ENCODE assay signal across 17 cellular contexts in genomic region chr4:3832536-3833220, GRCh38.
DNase-seq lines count a peak whose midpoint lies in the region; ATAC-seq, FAIRE-seq and TF ChIP-seq lines count a peak whose summit lies in the region.
"Had no signal": no experiment of that assay in that cellular context is flagged by ENCODE, and none has a peak within 500 bp of the region (broad histone marks: within the 10 kb centered on the region; RNA-seq: fewer than 3 reads in every experiment).

No MANE protein-coding gene starts in this region.

- intact Hi-C loops in left cardiac atrium (cut with DNase I) (no loop called here), left ventricle myocardium superior (cut with micrococcal nuclease) (no loop called here), HepG2 (cut with micrococcal nuclease; ENCODE audit: unreplicated experiment) (no loop called here)

- no peak overlapping the region for H2AFZ ChIP-seq in HepG2 (ENCODE audit: low read length)
- H2AFZ ChIP-seq: GM23338 had no signal

- TF ChIP-seq EP300 in HepG2 (IDR thresholded peaks at IDR 0.05; ENCODE audit: low read depth in 2 of 2, low read length in 2 of 2) (no peak), HepG2 (CRISPR knock-in tag; IDR thresholded peaks at IDR 0.05; ENCODE audit: borderline replicate concordance) (no peak)

- H3K36me3 ChIP-seq in HepG2 (replicated peaks in 1 of 2; ENCODE audit: control insufficient read depth in 1 of 2, insufficient read depth in 2 of 2, low read length in 2 of 2), result no peaks in the 10 kb centered on the region

- no peak overlapping the region for H3K9ac ChIP-seq in HepG2 (ENCODE audit: insufficient read depth, low read depth, low read length)

- in situ Hi-C loops in HepG2 (cut with HindIII; ENCODE audit: extremely low pct_ligation_motif_present, low pct_unique_long_range_greater_than_20kb), result no loop called here

- BruUV-seq in HepG2 (replicated peaks; lab: Mats Ljungman, UMichigan), result no TSS peak

- POLR2A ChIA-PET in HepG2 (lab: Yijun Ruan, JAX), result interaction anchor here (1.2 to 6.4 kb wide), 2 partner anchors 9 to 48 kb away, joined by 6 to 88 read pairs; no protein-coding TSS in a partner anchor

- H3K36me3 Mint-ChIP-seq in endothelial cell (ENCODE audit: low read depth, unreplicated experiment), result no peaks in the 10 kb centered on the region
- H3K36me3 Mint-ChIP-seq: IgD-negative memory B cell had no signal

- no peak for TF ChIP-seq CTCF in endothelial cell (IDR thresholded peaks at IDR 0.05; ENCODE audit: unreplicated experiment)
- no peak for TF ChIP-seq CTCF in HepG2 (CRISPR knock-in tag; IDR thresholded peaks at IDR 0.05)

- no peaks in the 10 kb centered on the region for H3K79me2 ChIP-seq in HepG2 (ENCODE audit: insufficient read depth, low read length)

- 96% methylated on average over 9 of the region's 12 CpGs for WGBS in HepG2 (ENCODE audit: low lambda C conversion rate)

- FAIRE-seq in HepG2 (lab: Jason Lieb, UNC), result no peak

- H4K20me1 ChIP-seq in HepG2 (ENCODE audit: insufficient read depth, low read length), result no peaks in the 10 kb centered on the region

- H3K4me3 Mint-ChIP-seq in endothelial cell (ENCODE audit: unreplicated experiment), result peak overlapping the region; percentile 57
- H3K4me3 Mint-ChIP-seq: B cell; CD4-positive, alpha-beta T cell; GM23338; H9; IgD-negative memory B cell had no signal

- H3K27ac Mint-ChIP-seq in endothelial cell (ENCODE audit: unreplicated experiment), result no peak overlapping the region
- H3K27ac Mint-ChIP-seq: B cell; CD4-positive, alpha-beta T cell; GM23338; IgD-negative memory B cell had no signal

- TF ChIP-seq RAD21 in HepG2 (CRISPR knock-in tag; IDR thresholded peaks at IDR 0.05), result no peak

- H3K27me3 ChIP-seq in HepG2 (ENCODE audit: control insufficient read depth in 1 of 2, insufficient read depth in 2 of 2, low read length in 2 of 2), result no peaks in the 10 kb centered on the region

- ATAC-seq in left cardiac atrium (no peak), left ventricle myocardium superior (no peak), HepG2 (no peak), GM19023 (IDR thresholded peaks at IDR 0.05; ENCODE audit: unreplicated experiment) (no peak), HG03139 (IDR thresholded peaks at IDR 0.05; ENCODE audit: unreplicated experiment) (no peak)
- ATAC-seq: GM23338 had no signal

- no peak overlapping the region for H3K4me2 ChIP-seq in HepG2 (ENCODE audit: low read depth, low read length)
- H3K4me2 ChIP-seq: GM23338 had no signal

- peak; percentile 12 for DNase-seq in left cardiac atrium
- no peak for DNase-seq in left ventricle myocardium superior
- no peak for DNase-seq in endothelial cell (ENCODE audit: low spot score)
- DNase-seq in HepG2 (ENCODE audit: low spot score), result no peak
- DNase-seq in putamen (ENCODE audit: low spot score), result peak; percentile 70
- DNase-seq in dermis blood vessel endothelial cell, result no peak
- DNase-seq: ACHN; C1 segment of cervical spinal cord; Calu3; CD4-positive, alpha-beta T cell; DMS 273 treated with DMSO at 0.1 percent for 48 hours; H9 had no signal

- H3K9me3 Mint-ChIP-seq in endothelial cell (ENCODE audit: unreplicated experiment), result no peaks in the 10 kb centered on the region
- H3K9me3 Mint-ChIP-seq: CD4-positive, alpha-beta T cell had no signal

- peaks cover 16% of the 10 kb centered on the region for H3K27me3 Mint-ChIP-seq in endothelial cell (ENCODE audit: unreplicated experiment)

- H3K9me3 ChIP-seq in HepG2 (ENCODE audit: low read length), result no peaks in the 10 kb centered on the region

- CTCF ChIA-PET in HepG2 (lab: Yijun Ruan, JAX; ENCODE audit: low intra/inter-chr PET ratio, low total read pairs), result no interaction called here

- no peak for TF ChIP-seq POLR2A in HepG2 (IDR thresholded peaks at IDR 0.05; ENCODE audit: insufficient read depth in 1 of 2, low read depth in 2 of 2, low read length in 2 of 2)

- H3K4me3 ChIP-seq in HepG2 (replicated peaks in 1 of 3; ENCODE audit: insufficient read depth in 1 of 3, low read depth in 2 of 3, low read length in 3 of 3), result no peak overlapping the region
- H3K4me3 ChIP-seq: GM23338 had no signal

- H3K4me1 Mint-ChIP-seq in endothelial cell (ENCODE audit: unreplicated experiment), result no peaks in the 10 kb centered on the region
- H3K4me1 Mint-ChIP-seq: B cell, IgD-negative memory B cell had no signal

- H3K27ac ChIP-seq in HepG2 (ENCODE audit: extremely low read length, insufficient read depth, low read length), result peak overlapping the region; percentile 16

- peaks cover 99% of the 10 kb centered on the region for H3K4me1 ChIP-seq in HepG2 (ENCODE audit: insufficient read depth, low read length)

TF ChIP-seq in HepG2, 621 proteins besides CTCF, POLR2A, EP300 and RAD21:
- TF ChIP-seq AGO2 (optimal IDR thresholded peaks at IDR 0.05; ENCODE audit: low read depth, low read length), result peak; percentile 42
- no peak for TF ChIP-seq HDAC6 (IDR thresholded peaks at IDR 0.05; ENCODE audit: low read depth, low read length)
- no peak for TF ChIP-seq SAP130 (CRISPR knock-in tag; IDR thresholded peaks at IDR 0.05; ENCODE audit: low read depth)
- peak in 1 of 2 experiments; percentile 18; a peak in 1 of 4 replicates for TF ChIP-seq REST (IDR thresholded peaks at IDR 0.05; ENCODE audit: borderline replicate concordance in 1 of 2, low read depth in 1 of 2, low read length in 2 of 2)

Comparison
In these comparisons a context has a peak if more than half of its experiments do, and no peak if none do; other contexts are left out.
1. DNase-seq: peak in left cardiac atrium (single experiment) and putamen (single experiment); none in left ventricle myocardium superior (single experiment), endothelial cell (single experiment), HepG2 (single experiment) and dermis blood vessel endothelial cell (single experiment).